1 cellular context compared by ENCODE assay signal in genomic region chr9:129523953-129524847, GRCh38.
TF ChIP-seq lines count a peak whose summit lies in the region.

No MANE protein-coding gene starts in this region.

TF ChIP-seq in K562, 482 proteins besides CTCF, POLR2A, EP300 and RAD21 (continued from another document and continues in another):
- TF ChIP-seq, protein P1, sequence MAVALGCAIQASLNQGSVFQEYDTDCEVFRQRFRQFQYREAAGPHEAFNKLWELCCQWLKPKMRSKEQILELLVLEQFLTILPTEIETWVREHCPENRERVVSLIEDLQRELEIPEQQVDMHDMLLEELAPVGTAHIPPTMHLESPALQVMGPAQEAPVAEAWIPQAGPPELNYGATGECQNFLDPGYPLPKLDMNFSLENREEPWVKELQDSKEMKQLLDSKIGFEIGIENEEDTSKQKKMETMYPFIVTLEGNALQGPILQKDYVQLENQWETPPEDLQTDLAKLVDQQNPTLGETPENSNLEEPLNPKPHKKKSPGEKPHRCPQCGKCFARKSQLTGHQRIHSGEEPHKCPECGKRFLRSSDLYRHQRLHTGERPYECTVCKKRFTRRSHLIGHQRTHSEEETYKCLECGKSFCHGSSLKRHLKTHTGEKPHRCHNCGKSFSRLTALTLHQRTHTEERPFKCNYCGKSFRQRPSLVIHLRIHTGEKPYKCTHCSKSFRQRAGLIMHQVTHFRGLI (CRISPR knock-in tag; IDR thresholded peaks at IDR 0.05) = no peak
- no peak for TF ChIP-seq KDM1A (IDR thresholded peaks at IDR 0.05)
- TF ChIP-seq, protein P2, sequence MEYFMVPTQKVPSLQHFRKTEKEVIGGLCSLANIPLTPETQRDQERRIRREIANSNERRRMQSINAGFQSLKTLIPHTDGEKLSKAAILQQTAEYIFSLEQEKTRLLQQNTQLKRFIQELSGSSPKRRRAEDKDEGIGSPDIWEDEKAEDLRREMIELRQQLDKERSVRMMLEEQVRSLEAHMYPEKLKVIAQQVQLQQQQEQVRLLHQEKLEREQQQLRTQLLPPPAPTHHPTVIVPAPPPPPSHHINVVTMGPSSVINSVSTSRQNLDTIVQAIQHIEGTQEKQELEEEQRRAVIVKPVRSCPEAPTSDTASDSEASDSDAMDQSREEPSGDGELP (CRISPR knock-in tag; IDR thresholded peaks at IDR 0.05; ENCODE audit: borderline replicate concordance) = no peak
- TF ChIP-seq ADNP (tag; IDR thresholded peaks at IDR 0.05) = no peak
- no peak for TF ChIP-seq HBP1 (CRISPR knock-in tag; IDR thresholded peaks at IDR 0.05)
- TF ChIP-seq BACH1 (tag; IDR thresholded peaks at IDR 0.05) = no peak
- TF ChIP-seq ZNF316 (IDR thresholded peaks at IDR 0.05) = peak; percentile 42; the same call in 1 of the 2 replicates
- peak; percentile 49; the same call in 1 of the 2 replicates for TF ChIP-seq VEZF1 (CRISPR knock-in tag; IDR thresholded peaks at IDR 0.05)
- no peak for TF ChIP-seq ZNF431 (CRISPR knock-in tag; IDR thresholded peaks at IDR 0.05)
- TF ChIP-seq, protein P3, sequence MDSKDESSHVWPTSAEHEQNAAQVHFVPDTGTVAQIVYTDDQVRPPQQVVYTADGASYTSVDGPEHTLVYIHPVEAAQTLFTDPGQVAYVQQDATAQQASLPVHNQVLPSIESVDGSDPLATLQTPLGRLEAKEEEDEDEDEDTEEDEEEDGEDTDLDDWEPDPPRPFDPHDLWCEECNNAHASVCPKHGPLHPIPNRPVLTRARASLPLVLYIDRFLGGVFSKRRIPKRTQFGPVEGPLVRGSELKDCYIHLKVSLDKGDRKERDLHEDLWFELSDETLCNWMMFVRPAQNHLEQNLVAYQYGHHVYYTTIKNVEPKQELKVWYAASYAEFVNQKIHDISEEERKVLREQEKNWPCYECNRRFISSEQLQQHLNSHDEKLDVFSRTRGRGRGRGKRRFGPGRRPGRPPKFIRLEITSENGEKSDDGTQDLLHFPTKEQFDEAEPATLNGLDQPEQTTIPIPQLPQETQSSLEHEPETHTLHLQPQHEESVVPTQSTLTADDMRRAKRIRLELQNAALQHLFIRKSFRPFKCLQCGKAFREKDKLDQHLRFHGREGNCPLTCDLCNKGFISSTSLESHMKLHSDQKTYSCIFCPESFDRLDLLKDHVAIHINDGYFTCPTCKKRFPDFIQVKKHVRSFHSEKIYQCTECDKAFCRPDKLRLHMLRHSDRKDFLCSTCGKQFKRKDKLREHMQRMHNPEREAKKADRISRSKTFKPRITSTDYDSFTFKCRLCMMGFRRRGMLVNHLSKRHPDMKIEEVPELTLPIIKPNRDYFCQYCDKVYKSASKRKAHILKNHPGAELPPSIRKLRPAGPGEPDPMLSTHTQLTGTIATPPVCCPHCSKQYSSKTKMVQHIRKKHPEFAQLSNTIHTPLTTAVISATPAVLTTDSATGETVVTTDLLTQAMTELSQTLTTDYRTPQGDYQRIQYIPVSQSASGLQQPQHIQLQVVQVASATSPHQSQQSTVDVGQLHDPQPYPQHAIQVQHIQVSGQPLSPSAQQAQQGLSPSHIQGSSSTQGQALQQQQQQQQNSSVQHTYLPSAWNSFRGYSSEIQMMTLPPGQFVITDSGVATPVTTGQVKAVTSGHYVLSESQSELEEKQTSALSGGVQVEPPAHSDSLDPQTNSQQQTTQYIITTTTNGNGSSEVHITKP (IDR thresholded peaks at IDR 0.05; ENCODE audit: partially characterized antibody) = no peak
- no peak for TF ChIP-seq IFI16 (CRISPR knock-in tag; IDR thresholded peaks at IDR 0.05)
- TF ChIP-seq ZNF586 (CRISPR knock-in tag; conservative IDR thresholded peaks at IDR 0.05) = no peak
- TF ChIP-seq DLX4 (CRISPR knock-in tag; IDR thresholded peaks at IDR 0.05) = no peak
- no peak for TF ChIP-seq ZNF24 (IDR thresholded peaks at IDR 0.05)
- TF ChIP-seq ZNF384 (IDR thresholded peaks at IDR 0.05; ENCODE audit: low read depth, low read length) = peak; percentile 84
- no peak for TF ChIP-seq ARHGAP35 (IDR thresholded peaks at IDR 0.05; ENCODE audit: partially characterized antibody)
- peak; percentile 68; the same call in 1 of the 2 replicates for TF ChIP-seq CREB3L1 (IDR thresholded peaks at IDR 0.05; ENCODE audit: borderline replicate concordance, low read depth)
- TF ChIP-seq, protein P4, sequence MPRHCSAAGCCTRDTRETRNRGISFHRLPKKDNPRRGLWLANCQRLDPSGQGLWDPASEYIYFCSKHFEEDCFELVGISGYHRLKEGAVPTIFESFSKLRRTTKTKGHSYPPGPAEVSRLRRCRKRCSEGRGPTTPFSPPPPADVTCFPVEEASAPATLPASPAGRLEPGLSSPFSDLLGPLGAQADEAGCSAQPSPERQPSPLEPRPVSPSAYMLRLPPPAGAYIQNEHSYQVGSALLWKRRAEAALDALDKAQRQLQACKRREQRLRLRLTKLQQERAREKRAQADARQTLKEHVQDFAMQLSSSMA (CRISPR knock-in tag; IDR thresholded peaks at IDR 0.05) = no peak
- TF ChIP-seq SAFB2 (IDR thresholded peaks at IDR 0.05; ENCODE audit: borderline replicate concordance, low read depth, low read length, severe bottlenecking) = no peak
- no peak for TF ChIP-seq THRB (CRISPR knock-in tag; conservative IDR thresholded peaks at IDR 0.05)
- TF ChIP-seq ARID1B (IDR thresholded peaks at IDR 0.05) = no peak
- no peak for TF ChIP-seq ATF2 (CRISPR knock-in tag; IDR thresholded peaks at IDR 0.05)
- TF ChIP-seq MCM3 (IDR thresholded peaks at IDR 0.05) = no peak
- peak; percentile 40; the same call in 1 of the 2 replicates for TF ChIP-seq C11orf30 (IDR thresholded peaks at IDR 0.05; ENCODE audit: low read depth)
- TF ChIP-seq HMG20B (CRISPR knock-in tag; IDR thresholded peaks at IDR 0.05) = no peak
- peak in 1 of 2 experiments; percentile 20; a peak in 1 of 4 replicates for TF ChIP-seq HDAC1 (IDR thresholded peaks at IDR 0.05)
- TF ChIP-seq HINFP (tag; conservative IDR thresholded peaks at IDR 0.05; ENCODE audit: low read depth) = no peak
- TF ChIP-seq HDAC2 (IDR thresholded peaks at IDR 0.05) = no peak
- TF ChIP-seq RCOR1 (IDR thresholded peaks at IDR 0.05; ENCODE audit: borderline replicate concordance in 1 of 2, low read depth in 2 of 2, low read length in 2 of 2) = no peak; a peak in 1 of 4 replicates
- TF ChIP-seq CREB3 (tag; conservative IDR thresholded peaks at IDR 0.05; ENCODE audit: low read depth) = no peak
- TF ChIP-seq MECOM (CRISPR knock-in tag; IDR thresholded peaks at IDR 0.05) = peak; percentile 59; the same call in 1 of the 2 replicates
- TF ChIP-seq AFF4 (CRISPR knock-in tag; IDR thresholded peaks at IDR 0.05) = 0 out of 2 replicates have a peak, but pooled peaks have one; percentile 40
- TF ChIP-seq CXXC5 (CRISPR knock-in tag; IDR thresholded peaks at IDR 0.05) = no peak
- no peak for TF ChIP-seq ZNF444 (CRISPR knock-in tag; IDR thresholded peaks at IDR 0.05)
- no peak for TF ChIP-seq NR2C2 (CRISPR knock-in tag; IDR thresholded peaks at IDR 0.05)
- no peak for TF ChIP-seq NR2C2 (tag; IDR thresholded peaks at IDR 0.05)
- TF ChIP-seq ESRRA (IDR thresholded peaks at IDR 0.05; ENCODE audit: borderline replicate concordance, low read depth) = peak; percentile 90
- no peak for TF ChIP-seq ZNF507 (tag; conservative IDR thresholded peaks at IDR 0.05)
- TF ChIP-seq TBP (optimal IDR thresholded peaks at IDR 0.05; ENCODE audit: low read depth, low read length) = no peak
- no peak for TF ChIP-seq ZSCAN32 (CRISPR knock-in tag; IDR thresholded peaks at IDR 0.05)
